Comparison of ENCODE assay signal across 10 cellular contexts in the genomic region with DNA sequence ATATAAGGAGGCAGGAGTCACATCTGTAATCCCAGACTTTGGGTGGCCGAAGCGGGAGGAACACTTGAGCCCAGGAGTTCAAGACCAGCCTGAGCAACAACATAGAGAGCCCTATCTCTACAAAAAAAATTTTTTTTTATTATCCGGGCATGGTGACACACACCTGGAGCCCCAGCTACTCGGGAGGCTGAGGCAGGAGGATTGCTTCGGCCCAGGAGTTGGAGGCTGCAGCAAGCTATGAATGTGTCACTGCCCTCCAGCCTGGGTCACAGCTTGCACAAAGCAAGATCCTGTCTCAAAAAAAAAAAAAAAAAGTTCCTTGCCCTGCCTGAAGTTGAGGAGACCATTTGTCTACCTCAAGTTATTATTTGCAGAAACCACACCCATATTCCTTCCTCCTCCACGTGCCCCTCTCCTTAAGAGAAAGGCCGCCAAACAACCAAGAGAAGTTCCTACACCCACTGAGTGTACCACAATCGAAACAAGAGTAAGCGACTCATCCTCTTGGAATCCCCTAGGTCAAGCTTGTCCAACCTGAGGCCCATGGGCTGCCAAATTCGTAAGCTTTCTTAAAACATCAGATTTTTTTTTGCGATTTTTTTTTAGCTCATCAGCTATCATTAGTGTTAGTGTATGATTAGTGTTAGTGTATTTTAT. TPM values are rescaled to one million over a fixed set of nuclear protein-coding genes. Genes with fewer than 3 reads are reported as not detected.
A peak's percentile ranks its signal among the peaks of the same experiment; 100 is the strongest.
DNase-seq lines count a peak whose midpoint lies in the region; ATAC-seq and TF ChIP-seq lines count a peak whose summit lies in the region.
"Had no signal": no experiment of that assay in that cellular context is flagged by ENCODE, and none has a peak within 500 bp of the region (broad histone marks: within the 10 kb centered on the region; RNA-seq: fewer than 3 reads in every experiment).

No MANE protein-coding gene starts in this region.

- TF ChIP-seq CTCF in C4-2B (conservative IDR thresholded peaks at IDR 0.05), result no peak

- ATAC-seq in naive B cell (ENCODE audit: low read depth in 2 of 2) (no peak), HG03175 (IDR thresholded peaks at IDR 0.05; ENCODE audit: unreplicated experiment) (no peak), HG03354 (IDR thresholded peaks at IDR 0.05; ENCODE audit: poor library complexity, severe bottlenecking, unreplicated experiment) (no peak)

- TF ChIP-seq EP300 in Ishikawa (IDR thresholded peaks at IDR 0.05; ENCODE audit: borderline replicate concordance), result no peak

- peaks cover 5 to 24% (median 14%) of the 10 kb centered on the region in 3 donors for H3K4me1 Mint-ChIP-seq in naive B cell

- DNase-seq in amniotic epithelial cell (ENCODE audit: low read depth) (peak; percentile 66), naive B cell (no peak), NOMO-1 (lab: John Stamatoyannopoulos, UW; ENCODE audit: unreplicated experiment in 2 of 2) (no peak), epidermal melanocyte (ENCODE audit: insufficient read length, low spot score) (no peak)
- DNase-seq: NCI-H1417 treated with DMSO at 0.1 percent for 48 hours had no signal

- H3K27ac Mint-ChIP-seq in naive B cell, result no peak overlapping the region

- no peaks in the 10 kb centered on the region for H3K36me3 Mint-ChIP-seq in naive B cell

- no peaks in the 10 kb centered on the region for H3K9me3 Mint-ChIP-seq in naive B cell

- H3K27ac ChIP-seq in C4-2B, result peak overlapping the region; percentile 96
- H3K27ac ChIP-seq: epithelial cell of prostate had no signal

- H3K27me3 Mint-ChIP-seq in naive B cell, result peaks cover 8 to 11% (median 9%) of the 10 kb centered on the region in 3 donors

- H3K4me3 Mint-ChIP-seq in naive B cell, result peak overlapping the region in 7 of 8 donors; percentile 38 to 94 (median 83)

- no peak for TF ChIP-seq RAD21 in Ishikawa (IDR thresholded peaks at IDR 0.05; ENCODE audit: low read depth)

TF ChIP-seq in Ishikawa, 13 proteins besides CTCF, POLR2A, EP300 and RAD21:
- 0 out of 2 replicates have a peak, but pooled peaks have one; percentile 30 for TF ChIP-seq TEAD4 (IDR thresholded peaks at IDR 0.05)
- TF ChIP-seq NFIC (IDR thresholded peaks at IDR 0.05), result 0 out of 2 replicates have a peak, but pooled peaks have one; percentile 12
- TF ChIP-seq, protein P1, sequence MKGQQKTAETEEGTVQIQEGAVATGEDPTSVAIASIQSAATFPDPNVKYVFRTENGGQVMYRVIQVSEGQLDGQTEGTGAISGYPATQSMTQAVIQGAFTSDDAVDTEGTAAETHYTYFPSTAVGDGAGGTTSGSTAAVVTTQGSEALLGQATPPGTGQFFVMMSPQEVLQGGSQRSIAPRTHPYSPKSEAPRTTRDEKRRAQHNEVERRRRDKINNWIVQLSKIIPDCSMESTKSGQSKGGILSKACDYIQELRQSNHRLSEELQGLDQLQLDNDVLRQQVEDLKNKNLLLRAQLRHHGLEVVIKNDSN (IDR thresholded peaks at IDR 0.05), result peak; percentile 23; the same call in 1 of the 2 replicates
- peak; percentile 39; the same call in 1 of the 2 replicates for TF ChIP-seq MAX (IDR thresholded peaks at IDR 0.05)
- no peak for TF ChIP-seq YY1 (IDR thresholded peaks at IDR 0.05; ENCODE audit: low read depth)
- no peak for TF ChIP-seq REST (IDR thresholded peaks at IDR 0.05; ENCODE audit: low read depth)
- TF ChIP-seq CREB1 (IDR thresholded peaks at IDR 0.05; ENCODE audit: low read depth), result no peak
- TF ChIP-seq FOXM1 (IDR thresholded peaks at IDR 0.05; ENCODE audit: borderline replicate concordance, low read depth), result no peak
- TF ChIP-seq EGR1 (IDR thresholded peaks at IDR 0.05), result no peak
- no peak for TF ChIP-seq TCF12 (IDR thresholded peaks at IDR 0.05; ENCODE audit: low read depth)
- no peak for TF ChIP-seq ZBTB7A (IDR thresholded peaks at IDR 0.05; ENCODE audit: low read depth)

RNA-seq across cellular contexts. Expression of gene ABCC4, which starts 2.2 kb away (rescaled TPM):
- 1 to 10 TPM in 4 of 6 donors, under 1 TPM in 1, not detected in 1; 0.27 to 2.3 (median 1.5) TPM for polyA plus RNA-seq in naive B cell (ENCODE audit: low read depth in 6 of 6)
